In the genomic region with DNA sequence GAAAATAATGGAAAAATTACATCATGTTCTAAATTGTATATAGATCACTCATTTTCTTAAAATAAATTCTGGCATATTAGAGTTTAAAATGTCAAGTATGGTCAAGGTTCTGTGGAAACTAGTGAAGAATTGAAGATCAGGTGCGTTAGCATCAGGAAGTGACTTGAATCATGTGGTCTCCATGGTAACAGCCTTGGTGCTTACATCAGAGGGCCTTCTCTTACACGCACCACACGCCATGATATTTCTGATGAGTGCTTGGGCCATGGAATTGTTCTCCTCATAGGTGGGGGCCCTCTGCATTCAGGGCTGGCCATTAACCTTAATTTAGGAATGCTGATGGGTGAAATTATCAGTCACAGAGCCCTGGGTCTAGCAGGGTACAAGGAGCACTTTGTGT, we compare ENCODE assay signal across 17 cellular contexts.
"Had no signal": no experiment of that assay in that cellular context is flagged by ENCODE, and none has a peak within 500 bp of the region (broad histone marks: within the 10 kb centered on the region; RNA-seq: fewer than 3 reads in every experiment).

No MANE protein-coding gene starts in this region.

- ATAC-seq: activated T-helper 17 cell treated with anti-CD3 and anti-CD28 coated beads, Interleukin-2, amount 50 U/mL, for 72 hours; effector memory CD8-positive, alpha-beta T cell; natural killer cell treated with Interleukin-12 subunit alpha and Interleukin-12 subunit beta and Interleukin-15 and Interleukin-18, amount 100 ng/mL, for 72 hours; psoas muscle; sciatic nerve; SK-N-SH treated with all-trans-retinoic acid at 6 μM for 48 hours had no signal

- H3K4me1 Mint-ChIP-seq: activated T-helper 17 cell treated with anti-CD3 and anti-CD28 coated beads, Interleukin-2, amount 50 U/mL, for 72 hours had no signal

- H3K4me1 ChIP-seq: ascending aorta, psoas muscle, tibial artery, uterus had no signal

- H3K9me3 ChIP-seq: ascending aorta, psoas muscle, tibial artery, uterus had no signal

- H3K36me3 ChIP-seq: ascending aorta, tibial artery, uterus had no signal

- H3K9me3 Mint-ChIP-seq: activated naive CD8-positive, alpha-beta T cell treated with anti-CD3 and anti-CD28 coated beads, Interleukin-2, amount 10 ng/mL, durations not matched to agents 7 days and 5 days; activated T-helper 17 cell treated with anti-CD3 and anti-CD28 coated beads, Interleukin-2, amount 50 U/mL, for 72 hours; dendritic cell treated with granulocyte-macrophage colony-stimulating factor and Interleukin-4, amounts not matched to agents 40 ng/mL and 50 ng/mL, for 4 days; effector memory CD8-positive, alpha-beta T cell; natural killer cell treated with Interleukin-12 subunit alpha and Interleukin-12 subunit beta and Interleukin-15 and Interleukin-18, amount 100 ng/mL, for 72 hours had no signal

- H3K27me3 ChIP-seq: ascending aorta, tibial artery, uterus had no signal

- H3K4me3 ChIP-seq: ascending aorta, psoas muscle, tibial artery, uterus had no signal

- H3K27ac Mint-ChIP-seq: activated naive CD8-positive, alpha-beta T cell treated with anti-CD3 and anti-CD28 coated beads, Interleukin-2, amount 10 ng/mL, durations not matched to agents 7 days and 5 days; activated T-helper 17 cell treated with anti-CD3 and anti-CD28 coated beads, Interleukin-2, amount 50 U/mL, for 72 hours; dendritic cell treated with granulocyte-macrophage colony-stimulating factor and Interleukin-4, amounts not matched to agents 40 ng/mL and 50 ng/mL, for 4 days; effector memory CD8-positive, alpha-beta T cell; natural killer cell treated with Interleukin-12 subunit alpha and Interleukin-12 subunit beta and Interleukin-15 and Interleukin-18, amount 100 ng/mL, for 72 hours had no signal

- H3K27me3 Mint-ChIP-seq: activated naive CD8-positive, alpha-beta T cell treated with anti-CD3 and anti-CD28 coated beads, Interleukin-2, amount 10 ng/mL, durations not matched to agents 7 days and 5 days; activated T-helper 17 cell treated with anti-CD3 and anti-CD28 coated beads, Interleukin-2, amount 50 U/mL, for 72 hours; dendritic cell treated with granulocyte-macrophage colony-stimulating factor and Interleukin-4, amounts not matched to agents 40 ng/mL and 50 ng/mL, for 4 days; effector memory CD8-positive, alpha-beta T cell; natural killer cell treated with Interleukin-12 subunit alpha and Interleukin-12 subunit beta and Interleukin-15 and Interleukin-18, amount 100 ng/mL, for 72 hours had no signal

- DNase-seq: activated CD4-positive, alpha-beta T cell treated with anti-CD3 and anti-CD28 coated beads for 1 hour; activated CD8-positive, alpha-beta memory T cell treated with anti-CD3 and anti-CD28 coated beads, Interleukin-2, amount 50 U/mL, for 48 hours; activated naive CD8-positive, alpha-beta T cell treated with anti-CD3 and anti-CD28 coated beads, Interleukin-2, amount 10 ng/mL, durations not matched to agents 7 days and 5 days; effector memory CD8-positive, alpha-beta T cell; foreskin melanocyte; mesendoderm; psoas muscle; T-helper 1 cell; T1000; tibial artery; uterus had no signal

- H3K4me3 Mint-ChIP-seq: activated naive CD8-positive, alpha-beta T cell treated with anti-CD3 and anti-CD28 coated beads, Interleukin-2, amount 10 ng/mL, durations not matched to agents 7 days and 5 days; activated T-helper 17 cell treated with anti-CD3 and anti-CD28 coated beads, Interleukin-2, amount 50 U/mL, for 72 hours; dendritic cell treated with granulocyte-macrophage colony-stimulating factor and Interleukin-4, amounts not matched to agents 40 ng/mL and 50 ng/mL, for 4 days; effector memory CD8-positive, alpha-beta T cell; natural killer cell treated with Interleukin-12 subunit alpha and Interleukin-12 subunit beta and Interleukin-15 and Interleukin-18, amount 100 ng/mL, for 72 hours had no signal

- H3K36me3 Mint-ChIP-seq: natural killer cell treated with Interleukin-12 subunit alpha and Interleukin-12 subunit beta and Interleukin-15 and Interleukin-18, amount 100 ng/mL, for 72 hours had no signal

- H3K27ac ChIP-seq: ascending aorta, psoas muscle, tibial artery, uterus had no signal
